8 cellular contexts compared by ENCODE assay signal in the genomic region with DNA sequence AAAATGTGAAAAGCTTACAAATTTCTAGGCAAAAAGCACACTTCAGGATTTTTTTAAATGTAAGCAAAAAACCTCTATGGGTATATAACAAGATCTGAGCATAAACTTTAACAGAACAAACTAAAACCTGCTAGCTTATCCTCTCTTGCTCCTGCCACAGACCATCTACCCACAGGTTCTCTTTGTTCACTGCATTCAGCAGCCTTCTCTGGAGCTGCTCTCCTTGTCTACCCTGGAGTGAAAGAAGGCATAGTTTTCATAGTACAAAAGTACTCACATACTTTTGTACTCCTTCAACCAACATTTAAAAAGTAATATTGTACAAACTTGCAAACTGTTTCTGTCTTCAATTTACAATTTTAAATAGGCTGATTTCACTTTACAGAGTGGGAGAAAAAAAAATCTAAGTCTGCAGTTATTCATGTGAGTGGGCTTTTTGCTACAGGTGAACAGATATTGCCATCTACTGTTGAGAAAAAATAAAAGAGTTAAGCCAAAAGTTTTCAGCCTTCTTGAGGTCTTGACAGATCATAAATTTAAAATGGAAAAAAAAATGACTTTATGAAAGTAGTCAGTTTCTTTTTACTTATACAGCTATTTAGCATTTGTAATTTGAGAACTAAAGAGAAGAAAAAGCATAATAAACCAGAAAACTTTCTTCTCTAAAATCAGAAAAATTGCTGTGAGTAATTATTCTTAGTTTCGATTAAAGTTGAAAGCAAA. TPM values are rescaled to one million over a fixed set of nuclear protein-coding genes. Genes with fewer than 3 reads are reported as not detected.
DNase-seq lines count a peak whose midpoint lies in the region; ATAC-seq, FAIRE-seq and TF ChIP-seq lines count a peak whose summit lies in the region.
"Had no signal": no experiment of that assay in that cellular context is flagged by ENCODE, and none has a peak within 500 bp of the region (broad histone marks: within the 10 kb centered on the region; RNA-seq: fewer than 3 reads in every experiment).

No MANE protein-coding gene starts in this region.

- WGBS in pancreas, 2 donors, result 0 to 48% methylated on average over 1 of the region's 1 CpG

- no peaks in the 10 kb centered on the region for H3K27me3 ChIP-seq in pancreas

- H3K27ac ChIP-seq in pancreas, result no peak overlapping the region

- no peaks in the 10 kb centered on the region for H3K4me1 ChIP-seq in pancreas

- ATAC-seq in pancreas (peak in 3 of 4 donors; percentile 55 to 66 (median 59)), HG03025 (IDR thresholded peaks at IDR 0.05; ENCODE audit: low FRiP score, unreplicated experiment) (no peak)

- TF ChIP-seq CTCF in GM12865 (IDR thresholded peaks at IDR 0.05; ENCODE audit: insufficient read depth, low read depth, low read length, missing control alignments), result peak; percentile 15
- peak; percentile 44 for TF ChIP-seq CTCF in choroid plexus epithelial cell (conservative IDR thresholded peaks at IDR 0.05; ENCODE audit: low read depth, low read length)
- no peak for TF ChIP-seq CTCF in pancreas (IDR thresholded peaks at IDR 0.05)

- FAIRE-seq in pancreas (lab: Jason Lieb, UNC), result peak; percentile 54

- no peak overlapping the region for H3K4me3 ChIP-seq in GM12865 (ENCODE audit: low read depth, low read length)
- H3K4me3 ChIP-seq in choroid plexus epithelial cell (ENCODE audit: low read depth, low read length), result no peak overlapping the region
- H3K4me3 ChIP-seq in pancreas, result no peak overlapping the region

- intact Hi-C loops in pancreas (cut with DNase I), result no loop called here

- H3K36me3 ChIP-seq in pancreas, result no peaks in the 10 kb centered on the region

- no peaks in the 10 kb centered on the region for H3K9me3 ChIP-seq in pancreas

- DNase-seq in GM12865 (ENCODE audit: low read depth) (no peak), NCI-H1105 treated with DMSO at 0.1 percent for 48 hours (lab: John Stamatoyannopoulos, UW) (peak; percentile 62), choroid plexus epithelial cell (ENCODE audit: low read depth) (peak; percentile 58), pancreas (no peak), NCI-H2029 (lab: John Stamatoyannopoulos, UW) (no peak), COLO668 (lab: John Stamatoyannopoulos, UW; ENCODE audit: unreplicated experiment) (no peak)

RNA-seq across cellular contexts. Expression of a gene that starts 20.4 kb away (rescaled TPM):
- total RNA-seq in pancreas, result 10 to 100 TPM in 2 of 6 donors, 1 to 10 TPM in 3, not detected in 1; 1.0 to 11.1 (median 2.7) TPM
- polyA plus RNA-seq in pancreas, result not detected
- polyA plus RNA-seq: urinary bladder had no signal

RNA-seq across cellular contexts. Expression of a gene that starts 24.9 kb away (rescaled TPM):
- under 1 TPM; 0.14 to 0.75 (median 0.37) TPM for total RNA-seq in pancreas
- polyA plus RNA-seq in pancreas, result under 1 TPM; 0.49 to 0.82 TPM

RNA-seq across cellular contexts. Expression of a gene that starts 28.7 kb away (rescaled TPM):
- 1 to 10 TPM; 5.0 to 9.1 (median 6.7) TPM for total RNA-seq in pancreas
- 1 to 10 TPM; 4.0 to 7.0 TPM for polyA plus RNA-seq in pancreas

Comparison
In these comparisons a context has a peak if more than half of its experiments do, and no peak if none do; other contexts are left out.
1. DNase-seq: peak in NCI-H1105 treated with DMSO at 0.1 percent for 48 hours (single experiment) and choroid plexus epithelial cell (single experiment); none in GM12865 (single experiment), pancreas (0 of 6), NCI-H2029 (single experiment) and COLO668 (single experiment).
2. CTCF ChIP-seq: peak in GM12865 (single experiment) and choroid plexus epithelial cell (single experiment); none in pancreas (0 of 4).